Comparison of ENCODE assay signal across 29 cellular contexts in genomic region chr4:160869899-160870298, GRCh38.
"Had no signal": no experiment of that assay in that cellular context is flagged by ENCODE, and none has a peak within 500 bp of the region (broad histone marks: within the 10 kb centered on the region; RNA-seq: fewer than 3 reads in every experiment).

No MANE protein-coding gene starts in this region.

- DNase-seq: stimulated activated CD4-positive, alpha-beta T cell treated with anti-CD3 and anti-CD28 coated beads, Interleukin-2, amount 100 ng/mL, for 48 hours; stimulated activated CD4-positive, alpha-beta T cell treated with anti-CD3 and anti-CD28 coated beads, Interleukin-4, amount 100 ng/mL, for 1 hour; stimulated activated CD4-positive, alpha-beta T cell treated with anti-CD3 and anti-CD28 coated beads, Interleukin-4, amount 100 ng/mL, for 24 hours; stimulated activated CD4-positive, alpha-beta T cell treated with anti-CD3 and anti-CD28 coated beads, Interleukin-4, amount 100 ng/mL, for 4 hours; stimulated activated CD8-positive, alpha-beta memory T cell treated with anti-CD3 and anti-CD28 coated beads, Interleukin-4, amount 100 ng/mL, for 48 hours; stimulated activated naive B cell treated with anti-CD40 and anti-IgM and Interleukin-4, amounts not matched to agents 10 μg/mL and 1 μg/mL and 100 μg/mL, for 72 hours; stimulated activated naive CD4-positive, alpha-beta T cell; stimulated activated naive CD4-positive, alpha-beta T cell treated with Interleukin-2 at 50 U/mL for 16 hours; stimulated activated naive CD8-positive, alpha-beta T cell treated with anti-CD3 and anti-CD28 coated beads, Interleukin-15, amount 100 ng/mL, for 72 hours; stimulated activated naive CD8-positive, alpha-beta T cell treated with anti-CD3 and anti-CD28 coated beads, Interleukin-15, Interleukin-2, amounts not matched to agents 100 U/mL and 50 U/mL, for 24 hours; stomach; substantia nigra; testis; thyroid gland; tibial artery; transverse colon; trophoblast cell; upper lobe of left lung; upper lobe of right lung; uterus had no signal

- H3K27ac Mint-ChIP-seq: stimulated activated effector memory CD8-positive, alpha-beta T cell treated with anti-CD3 and anti-CD28 coated beads, Interleukin-12 subunit alpha, Interleukin-12 subunit beta, amount 100 ng/mL, for 72 hours; stimulated activated memory B cell treated with anti-CD40 and anti-IgM and Interleukin-4, amounts not matched to agents 10 μg/mL and 1 μg/mL and 100 μg/mL, for 72 hours; stimulated activated naive B cell treated with anti-CD40 and anti-IgM and Interleukin-4, amounts not matched to agents 10 μg/mL and 1 μg/mL and 100 μg/mL, for 72 hours; stimulated activated naive CD8-positive, alpha-beta T cell treated with anti-CD3 and anti-CD28 coated beads, Interleukin-15, amount 100 ng/mL, for 72 hours; stimulated activated naive CD8-positive, alpha-beta T cell treated with anti-CD3 and anti-CD28 coated beads, Interleukin-15, Interleukin-2, amounts not matched to agents 100 ng/mL and 50 ng/mL, for 24 hours; type B pancreatic cell had no signal

- H3K27ac ChIP-seq: stomach, suprapubic skin, testis, thoracic aorta, thyroid gland, tibial artery, tibial nerve, transverse colon, upper lobe of left lung, upper lobe of right lung, uterus, vagina had no signal

- H3K4me3 Mint-ChIP-seq: stimulated activated effector memory CD8-positive, alpha-beta T cell treated with anti-CD3 and anti-CD28 coated beads, Interleukin-12 subunit alpha, Interleukin-12 subunit beta, amount 100 ng/mL, for 72 hours; stimulated activated memory B cell treated with anti-CD40 and anti-IgM and Interleukin-4, amounts not matched to agents 10 μg/mL and 1 μg/mL and 100 μg/mL, for 72 hours; stimulated activated naive B cell treated with anti-CD40 and anti-IgM and Interleukin-4, amounts not matched to agents 10 μg/mL and 1 μg/mL and 100 μg/mL, for 72 hours; stimulated activated naive CD8-positive, alpha-beta T cell treated with anti-CD3 and anti-CD28 coated beads, Interleukin-15, amount 100 ng/mL, for 72 hours; stimulated activated naive CD8-positive, alpha-beta T cell treated with anti-CD3 and anti-CD28 coated beads, Interleukin-15, Interleukin-2, amounts not matched to agents 100 ng/mL and 50 ng/mL, for 24 hours; type B pancreatic cell had no signal

- H3K27me3 Mint-ChIP-seq: stimulated activated memory B cell treated with anti-CD40 and anti-IgM and Interleukin-4, amounts not matched to agents 10 μg/mL and 1 μg/mL and 100 μg/mL, for 72 hours; stimulated activated naive B cell treated with anti-CD40 and anti-IgM and Interleukin-4, amounts not matched to agents 10 μg/mL and 1 μg/mL and 100 μg/mL, for 72 hours; stimulated activated naive CD8-positive, alpha-beta T cell treated with anti-CD3 and anti-CD28 coated beads, Interleukin-15, amount 100 ng/mL, for 72 hours; stimulated activated naive CD8-positive, alpha-beta T cell treated with anti-CD3 and anti-CD28 coated beads, Interleukin-15, Interleukin-2, amounts not matched to agents 100 ng/mL and 50 ng/mL, for 24 hours; type B pancreatic cell had no signal

- H3K9me3 Mint-ChIP-seq: type B pancreatic cell had no signal

- H3K9me3 ChIP-seq: stomach, suprapubic skin, testis, thoracic aorta, thyroid gland, tibial artery, tibial nerve, transverse colon, upper lobe of left lung, upper lobe of right lung, uterus, vagina had no signal

- H3K4me1 Mint-ChIP-seq: stimulated activated effector memory CD8-positive, alpha-beta T cell treated with anti-CD3 and anti-CD28 coated beads, Interleukin-12 subunit alpha, Interleukin-12 subunit beta, amount 100 ng/mL, for 72 hours; stimulated activated memory B cell treated with anti-CD40 and anti-IgM and Interleukin-4, amounts not matched to agents 10 μg/mL and 1 μg/mL and 100 μg/mL, for 72 hours; stimulated activated naive B cell treated with anti-CD40 and anti-IgM and Interleukin-4, amounts not matched to agents 10 μg/mL and 1 μg/mL and 100 μg/mL, for 72 hours; stimulated activated naive CD8-positive, alpha-beta T cell treated with anti-CD3 and anti-CD28 coated beads, Interleukin-15, amount 100 ng/mL, for 72 hours had no signal

- ATAC-seq: stimulated activated effector memory CD8-positive, alpha-beta T cell treated with anti-CD3 and anti-CD28 coated beads, Interleukin-12 subunit alpha, Interleukin-12 subunit beta, amount 100 ng/mL, for 72 hours; stimulated activated memory B cell treated with anti-CD40 and anti-IgM and Interleukin-4, amounts not matched to agents 10 μg/mL and 1 μg/mL and 100 μg/mL, for 72 hours; stimulated activated naive B cell treated with anti-CD40 and anti-IgM and Interleukin-4, amounts not matched to agents 10 μg/mL and 1 μg/mL and 100 μg/mL, for 72 hours; stimulated activated naive CD8-positive, alpha-beta T cell treated with anti-CD3 and anti-CD28 coated beads, Interleukin-15, amount 100 ng/mL, for 72 hours; stimulated activated naive CD8-positive, alpha-beta T cell treated with anti-CD3 and anti-CD28 coated beads, Interleukin-15, Interleukin-2, amounts not matched to agents 100 U/mL and 50 U/mL, for 24 hours; upper lobe of right lung had no signal

- H3K27me3 ChIP-seq: stomach, suprapubic skin, testis, thyroid gland, tibial artery, tibial nerve, transverse colon, upper lobe of left lung, upper lobe of right lung, uterus, vagina had no signal

- H3K36me3 Mint-ChIP-seq: stimulated activated effector memory CD8-positive, alpha-beta T cell treated with anti-CD3 and anti-CD28 coated beads, Interleukin-12 subunit alpha, Interleukin-12 subunit beta, amount 100 ng/mL, for 72 hours; stimulated activated memory B cell treated with anti-CD40 and anti-IgM and Interleukin-4, amounts not matched to agents 10 μg/mL and 1 μg/mL and 100 μg/mL, for 72 hours; stimulated activated naive B cell treated with anti-CD40 and anti-IgM and Interleukin-4, amounts not matched to agents 10 μg/mL and 1 μg/mL and 100 μg/mL, for 72 hours; type B pancreatic cell had no signal

- FAIRE-seq: urothelium cell line had no signal

- H3K36me3 ChIP-seq: stomach, suprapubic skin, thoracic aorta, thyroid gland, tibial artery, tibial nerve, transverse colon, upper lobe of left lung, upper lobe of right lung, uterus, vagina had no signal

- H3K4me3 ChIP-seq: stomach, suprapubic skin, testis, thoracic aorta, thyroid gland, tibial artery, tibial nerve, transverse colon, upper lobe of left lung, upper lobe of right lung, uterus, vagina had no signal

- H3K4me1 ChIP-seq: stomach, suprapubic skin, testis, thyroid gland, tibial artery, tibial nerve, transverse colon, upper lobe of left lung, upper lobe of right lung, uterus, vagina had no signal
